22 cellular contexts compared by ENCODE assay signal in genomic region chr9:76292658-76293057, GRCh38.
"Had no signal": no experiment of that assay in that cellular context is flagged by ENCODE, and none has a peak within 500 bp of the region (broad histone marks: within the 10 kb centered on the region; RNA-seq: fewer than 3 reads in every experiment).

No MANE protein-coding gene starts in this region.

- ATAC-seq: activated CD8-positive, alpha-beta T cell treated with anti-CD3 and anti-CD28 coated beads for 36 hours; activated T-cell treated with anti-CD3 and anti-CD28 coated beads, Interleukin-2, amount 50 U/mL, for 4 hours; natural killer cell; T-helper 17 cell; WTC11 had no signal

- H3K27ac ChIP-seq: neutrophil, suprapubic skin, upper lobe of left lung had no signal

- H3K36me3 Mint-ChIP-seq: memory B cell, natural killer cell, WTC11 had no signal

- H3K9me3 Mint-ChIP-seq: activated CD8-positive, alpha-beta T cell treated with anti-CD3 and anti-CD28 coated beads for 36 hours; activated T-cell treated with anti-CD3 and anti-CD28 coated beads, Interleukin-2, amount 50 U/mL, for 4 hours; memory B cell; natural killer cell; WTC11 had no signal

- FAIRE-seq: astrocyte, bronchial epithelial cell, islet of Langerhans, small intestine, TTC549 had no signal

- H3K36me3 ChIP-seq: gastroesophageal sphincter, neutrophil, suprapubic skin, upper lobe of left lung had no signal

- H3K27me3 Mint-ChIP-seq: activated CD8-positive, alpha-beta T cell treated with anti-CD3 and anti-CD28 coated beads for 36 hours had no signal

- H3K9me3 ChIP-seq: gastroesophageal sphincter, neutrophil, suprapubic skin, upper lobe of left lung had no signal

- H3K27ac Mint-ChIP-seq: activated CD8-positive, alpha-beta T cell treated with anti-CD3 and anti-CD28 coated beads for 36 hours; memory B cell; natural killer cell; T-helper 17 cell; WTC11 had no signal

- DNase-seq: activated CD4-positive, alpha-beta T cell treated with anti-CD3 and anti-CD28 coated beads for 4 hours; activated CD8-positive, alpha-beta T cell treated with anti-CD3 and anti-CD28 coated beads for 36 hours; activated effector memory CD4-positive, alpha-beta T cell treated with Interleukin-2 at 50 U/mL for 16 hours; activated naive CD4-positive, alpha-beta T cell treated with anti-CD3 and anti-CD28 coated beads, Interleukin-2, amount 50 U/mL, for 16 hours; activated T-cell treated with anti-CD3 and anti-CD28 coated beads, Interleukin-2, amount 50 U/mL, for 4 hours; erythroblast; natural killer cell; small intestine; stimulated activated CD4-positive, alpha-beta T cell treated with anti-CD3 and anti-CD28 coated beads, Interleukin-4, amount 100 ng/mL, for 4 hours; stimulated activated CD8-positive, alpha-beta memory T cell treated with anti-CD3 and anti-CD28 coated beads, Interleukin-4, amount 100 ng/mL, for 48 hours; stimulated activated naive CD4-positive, alpha-beta T cell treated with Interleukin-2 at 50 U/mL for 16 hours; T-helper 17 cell; upper lobe of left lung had no signal

- H3K4me3 ChIP-seq: gastroesophageal sphincter, suprapubic skin, upper lobe of left lung had no signal

- H3K4me3 Mint-ChIP-seq: activated CD8-positive, alpha-beta T cell treated with anti-CD3 and anti-CD28 coated beads for 36 hours; activated T-cell treated with anti-CD3 and anti-CD28 coated beads, Interleukin-2, amount 50 U/mL, for 4 hours; memory B cell; natural killer cell; T-helper 17 cell; WTC11 had no signal

- H3K4me1 ChIP-seq: upper lobe of left lung had no signal

- H3K27me3 ChIP-seq: gastroesophageal sphincter, neutrophil, suprapubic skin, upper lobe of left lung had no signal

- H3K4me1 Mint-ChIP-seq: T-helper 17 cell had no signal
